In the genomic region with DNA sequence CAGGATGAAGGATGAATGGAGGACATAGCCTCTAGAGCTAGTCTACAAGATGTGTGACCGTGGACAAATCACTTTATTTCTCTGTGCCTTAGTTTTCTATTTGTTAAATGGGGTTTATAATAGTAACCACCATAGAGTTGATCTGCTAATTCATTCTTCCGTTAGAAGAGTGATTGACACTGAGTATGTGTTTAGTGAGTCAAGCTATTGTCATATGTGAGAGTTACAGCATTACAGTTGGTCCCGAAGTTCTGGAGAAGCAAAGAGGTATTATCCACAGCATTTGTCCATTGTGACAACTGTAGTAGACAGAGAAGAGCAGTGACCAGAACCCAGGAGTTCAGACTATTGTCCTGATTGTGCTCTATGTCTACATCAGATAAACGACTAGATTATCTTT, we compare ENCODE assay signal across 23 cellular contexts.
"Had no signal": no experiment of that assay in that cellular context is flagged by ENCODE, and none has a peak within 500 bp of the region (broad histone marks: within the 10 kb centered on the region; RNA-seq: fewer than 3 reads in every experiment).

No MANE protein-coding gene starts in this region.

- H3K4me3 ChIP-seq: esophagus muscularis mucosa, gastroesophageal sphincter, heart left ventricle, left lung, mucosa of descending colon, right lobe of liver, stomach had no signal

- H3K27me3 Mint-ChIP-seq: activated naive CD4-positive, alpha-beta T cell treated with anti-CD3 and anti-CD28 coated beads, Interleukin-2, amount 50 U/mL, for 24 hours had no signal

- H3K4me3 Mint-ChIP-seq: activated naive CD4-positive, alpha-beta T cell treated with anti-CD3 and anti-CD28 coated beads, Interleukin-2, amount 50 U/mL, for 24 hours; naive thymus-derived CD4-positive, alpha-beta T cell; type B pancreatic cell had no signal

- H3K27ac Mint-ChIP-seq: activated naive CD4-positive, alpha-beta T cell treated with anti-CD3 and anti-CD28 coated beads, Interleukin-2, amount 50 U/mL, for 24 hours; type B pancreatic cell had no signal

- DNase-seq: activated CD4-positive, alpha-beta T cell treated with anti-CD3 and anti-CD28 coated beads for 1 hour; activated CD8-positive, alpha-beta memory T cell treated with anti-CD3 and anti-CD28 coated beads for 24 hours; activated CD8-positive, alpha-beta memory T cell treated with anti-CD3 and anti-CD28 coated beads, Interleukin-2, amount 50 U/mL, for 48 hours; activated gamma-delta T cell; activated T-cell treated with anti-CD3 and anti-CD28 coated beads, Interleukin-2, amount 50 U/mL, for 48 hours; amygdala; heart left ventricle; kidney; left lung; mucosa of descending colon; naive thymus-derived CD4-positive, alpha-beta T cell; right lobe of liver; small intestine; stimulated activated CD4-positive, alpha-beta T cell treated with anti-CD3 and anti-CD28 coated beads, Interleukin-15, amount 100 ng/mL, for 24 hours; stimulated activated CD4-positive, alpha-beta T cell treated with anti-CD3 and anti-CD28 coated beads, Interleukin-2, amount 100 ng/mL, for 48 hours; stomach; T-helper 2 cell; WERI-Rb-1 had no signal

- H3K9me3 Mint-ChIP-seq: type B pancreatic cell had no signal

- H3K4me1 ChIP-seq: parathyroid adenoma, right lobe of liver had no signal

- H3K9me3 ChIP-seq: esophagus muscularis mucosa, gastroesophageal sphincter, heart left ventricle, left lung, mucosa of descending colon, right lobe of liver, stomach had no signal

- H3K27ac ChIP-seq: heart left ventricle, parathyroid adenoma, right lobe of liver, stomach, WERI-Rb-1 had no signal

- H3K79me2 ChIP-seq: parathyroid adenoma had no signal

- ATAC-seq: gastroesophageal sphincter; heart left ventricle; left lung; mucosa of descending colon; naive thymus-derived CD4-positive, alpha-beta T cell; right lobe of liver had no signal

- H2AFZ ChIP-seq: parathyroid adenoma had no signal

- H3K9ac ChIP-seq: parathyroid adenoma had no signal

- H3K27me3 ChIP-seq: esophagus muscularis mucosa, gastroesophageal sphincter, heart left ventricle, left lung, right lobe of liver, stomach had no signal

- H3K36me3 ChIP-seq: esophagus muscularis mucosa, gastroesophageal sphincter, heart left ventricle, left lung, right lobe of liver, stomach, WERI-Rb-1 had no signal
